In genomic region chr10:100656479-100656878, GRCh38 we compare ENCODE assay signal across 8 cellular contexts.
DNase-seq lines count a peak whose midpoint lies in the region; ATAC-seq, FAIRE-seq and TF ChIP-seq lines count a peak whose summit lies in the region.

No MANE protein-coding gene starts in this region.

- H3K4me2 ChIP-seq in skeletal muscle satellite cell (ENCODE audit: low read length), result peak overlapping the region; percentile 33

- DNase-seq in NCI-H82 (lab: John Stamatoyannopoulos, UW), result peak; percentile 11
- no peak for DNase-seq in NCI-H82 treated with DMSO at 0.1 percent for 48 hours (lab: John Stamatoyannopoulos, UW; ENCODE audit: unreplicated experiment)
- peak; percentile 11 for DNase-seq in NCI-H146 treated with DMSO at 0.1 percent for 48 hours (lab: John Stamatoyannopoulos, UW; ENCODE audit: unreplicated experiment)
- peak; percentile 32 to 60 for DNase-seq in foreskin keratinocyte
- no peak for DNase-seq in cerebellar nuclear complex (lab: John Stamatoyannopoulos, UW)
- no peak for DNase-seq in epidermal melanocyte (ENCODE audit: insufficient read length, low spot score)
- no peak for DNase-seq in H54 (ENCODE audit: insufficient read length, low spot score)

- TF ChIP-seq CTCF in foreskin keratinocyte (conservative IDR thresholded peaks at IDR 0.05), result no peak

- TF ChIP-seq POLR2A in H54 (IDR thresholded peaks at IDR 0.05; ENCODE audit: low read depth, low read length), result no peak

- H3K27me3 ChIP-seq in foreskin keratinocyte (peaks cover 89% of the 10 kb centered on the region), skeletal muscle satellite cell (ENCODE audit: control insufficient read depth, insufficient read depth, low read length) (peaks cover 82% of the 10 kb centered on the region)

- H3K9ac ChIP-seq in skeletal muscle satellite cell (ENCODE audit: low read depth, low read length), result no peak overlapping the region

- H3K27ac ChIP-seq in foreskin keratinocyte, result no peak overlapping the region

- ATAC-seq in foreskin keratinocyte, result peak; percentile 79

- FAIRE-seq in H54 (lab: Jason Lieb, UNC), result no peak

- H3K36me3 ChIP-seq in skeletal muscle satellite cell (ENCODE audit: insufficient read depth, low read length), result no peaks in the 10 kb centered on the region

- no peak overlapping the region for H3K4me3 ChIP-seq in skeletal muscle satellite cell (ENCODE audit: low read length)

- H3K4me1 ChIP-seq in foreskin keratinocyte (no peaks in the 10 kb centered on the region), skeletal muscle satellite cell (ENCODE audit: control insufficient read depth, insufficient read depth, low read length) (no peaks in the 10 kb centered on the region)

- no peaks in the 10 kb centered on the region for H3K9me3 ChIP-seq in skeletal muscle satellite cell (replicated peaks; ENCODE audit: low read length)

Comparison
In these comparisons a context has a peak if more than half of its experiments do, and no peak if none do; other contexts are left out.
1. DNase-seq: peak in NCI-H82 (single experiment), NCI-H146 treated with DMSO at 0.1 percent for 48 hours (single experiment) and foreskin keratinocyte (2 of 2); none in NCI-H82 treated with DMSO at 0.1 percent for 48 hours (single experiment), cerebellar nuclear complex (0 of 2), epidermal melanocyte (single experiment) and H54 (single experiment).